Comparison of ENCODE assay signal across 14 cellular contexts in the genomic region with DNA sequence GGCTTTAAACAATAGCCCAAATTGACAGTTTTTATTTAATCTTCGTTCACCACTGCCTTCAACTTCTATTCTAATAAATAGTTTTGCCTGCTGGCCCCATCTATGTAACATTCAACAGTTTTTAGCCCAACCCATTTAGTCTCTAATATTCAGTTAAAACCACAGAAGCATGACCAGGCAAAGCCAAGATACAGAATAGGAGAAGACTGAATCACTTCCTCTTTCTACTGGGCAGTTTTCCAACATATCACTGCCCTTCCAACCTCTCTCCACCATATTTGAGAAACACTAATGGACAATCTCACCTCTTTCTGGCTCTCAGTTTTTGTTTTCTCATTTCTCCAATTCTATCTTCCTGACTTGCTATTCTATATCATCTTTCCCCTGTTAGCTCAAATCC.
DNase-seq lines count a peak whose midpoint lies in the region; ATAC-seq and TF ChIP-seq lines count a peak whose summit lies in the region.
"Had no signal": no experiment of that assay in that cellular context is flagged by ENCODE, and none has a peak within 500 bp of the region (broad histone marks: within the 10 kb centered on the region; RNA-seq: fewer than 3 reads in every experiment).

No MANE protein-coding gene starts in this region.

- BruUV-seq in mammary epithelial cell (replicated peaks; lab: Mats Ljungman, UMichigan) = no TSS peak

- no peaks in the 10 kb centered on the region for H3K4me1 Mint-ChIP-seq in activated CD4-positive, alpha-beta T cell treated with anti-CD3 and anti-CD28 coated beads for 36 hours
- H3K4me1 Mint-ChIP-seq in activated T-cell treated with anti-CD3 and anti-CD28 coated beads, Interleukin-2, amount 50 U/mL, for 24 hours (ENCODE audit: low read depth) = no peaks in the 10 kb centered on the region
- H3K4me1 Mint-ChIP-seq: GM23338, memory B cell had no signal

- dilution Hi-C loops in mammary epithelial cell (cut with HindIII; ENCODE audit: low sequenced_read_pairs) = no loop called here

- H3K9me3 Mint-ChIP-seq in activated CD4-positive, alpha-beta T cell treated with anti-CD3 and anti-CD28 coated beads for 36 hours (ENCODE audit: low read depth) = peaks cover 11% of the 10 kb centered on the region
- peaks cover 2% of the 10 kb centered on the region for H3K9me3 Mint-ChIP-seq in activated T-cell treated with anti-CD3 and anti-CD28 coated beads, Interleukin-2, amount 50 U/mL, for 24 hours
- H3K9me3 Mint-ChIP-seq: GM23338 had no signal

- CTCF ChIA-PET in mammary epithelial cell (lab: Charles Lee; ENCODE audit: low non-redundant PET) = interaction anchor here (0.7 kb wide), 1 partner anchor 10 kb away, joined by 8 read pairs; no protein-coding TSS in a partner anchor
- CTCF ChIA-PET in activated CD4-positive, alpha-beta T cell treated with anti-CD3 and anti-CD28 coated beads for 36 hours (lab: Charles Lee) = no interaction called here

- no peak overlapping the region for H3K27ac Mint-ChIP-seq in activated CD4-positive, alpha-beta T cell treated with anti-CD3 and anti-CD28 coated beads for 36 hours
- no peak overlapping the region for H3K27ac Mint-ChIP-seq in activated T-cell treated with anti-CD3 and anti-CD28 coated beads, Interleukin-2, amount 50 U/mL, for 24 hours
- H3K27ac Mint-ChIP-seq: GM23338, memory B cell had no signal

- H3K79me2 ChIP-seq in mammary epithelial cell (ENCODE audit: insufficient read depth, low read length) = no peaks in the 10 kb centered on the region
- no peaks in the 10 kb centered on the region for H3K79me2 ChIP-seq in osteoblast (ENCODE audit: insufficient read depth, low read length)

- POLR2A ChIA-PET in activated CD4-positive, alpha-beta T cell treated with anti-CD3 and anti-CD28 coated beads for 36 hours (lab: Charles Lee) = no interaction called here

- H4K20me1 ChIP-seq in mammary epithelial cell (ENCODE audit: insufficient read depth, low read length) (no peaks in the 10 kb centered on the region), osteoblast (ENCODE audit: insufficient read depth, low read length) (no peaks in the 10 kb centered on the region)

- no peak overlapping the region for H3K9ac ChIP-seq in mammary epithelial cell (ENCODE audit: insufficient read depth, low read length)

- 6% methylated on average over 1 of the region's 1 CpG for WGBS in mammary epithelial cell (ENCODE audit: low coverage, missing lambda C conversion rate)

- no peak for ATAC-seq in activated CD4-positive, alpha-beta T cell treated with anti-CD3 and anti-CD28 coated beads for 36 hours
- ATAC-seq in HG02938 (IDR thresholded peaks at IDR 0.05; ENCODE audit: unreplicated experiment) = no peak
- ATAC-seq: GM23338 had no signal

- H3K27me3 ChIP-seq in mammary epithelial cell (ENCODE audit: insufficient read depth, low read length) (no peaks in the 10 kb centered on the region), osteoblast (ENCODE audit: insufficient read depth, low read length) (no peaks in the 10 kb centered on the region), ascending aorta (no peaks in the 10 kb centered on the region)
- H3K27me3 ChIP-seq: Peyer's patch had no signal

- no peak overlapping the region for H3K4me3 ChIP-seq in mammary epithelial cell (replicated peaks in 1 of 3; ENCODE audit: insufficient read depth in 1 of 3, low read depth in 2 of 3, low read length in 3 of 3)
- H3K4me3 ChIP-seq in osteoblast (ENCODE audit: insufficient read depth, low read length) = no peak overlapping the region
- no peak overlapping the region for H3K4me3 ChIP-seq in ascending aorta
- H3K4me3 ChIP-seq: GM23338, Peyer's patch had no signal

- no peaks in the 10 kb centered on the region for H3K36me3 ChIP-seq in mammary epithelial cell (ENCODE audit: insufficient read depth, low read length)
- no peaks in the 10 kb centered on the region for H3K36me3 ChIP-seq in osteoblast (ENCODE audit: insufficient read depth, low read length)
- no peaks in the 10 kb centered on the region for H3K36me3 ChIP-seq in ascending aorta
- H3K36me3 ChIP-seq: Peyer's patch had no signal

- H3K9me3 ChIP-seq in mammary epithelial cell (replicated peaks; ENCODE audit: insufficient read depth, low read length) (peaks cover 2% of the 10 kb centered on the region), osteoblast (ENCODE audit: low read depth, low read length) (no peaks in the 10 kb centered on the region), ascending aorta (no peaks in the 10 kb centered on the region)
- H3K9me3 ChIP-seq: Peyer's patch had no signal

- H3K4me1 ChIP-seq in mammary epithelial cell (ENCODE audit: insufficient read depth, low read length) (peaks cover 27% of the 10 kb centered on the region), osteoblast (ENCODE audit: insufficient read depth, low read length) (no peaks in the 10 kb centered on the region), ascending aorta (no peaks in the 10 kb centered on the region)
- H3K4me1 ChIP-seq: Peyer's patch had no signal

- H3K27me3 Mint-ChIP-seq in activated CD4-positive, alpha-beta T cell treated with anti-CD3 and anti-CD28 coated beads for 36 hours = no peaks in the 10 kb centered on the region
- no peaks in the 10 kb centered on the region for H3K27me3 Mint-ChIP-seq in activated T-cell treated with anti-CD3 and anti-CD28 coated beads, Interleukin-2, amount 50 U/mL, for 24 hours
- H3K27me3 Mint-ChIP-seq: memory B cell had no signal

- H3K36me3 Mint-ChIP-seq in activated CD4-positive, alpha-beta T cell treated with anti-CD3 and anti-CD28 coated beads for 36 hours (ENCODE audit: low read depth) = no peaks in the 10 kb centered on the region
- H3K36me3 Mint-ChIP-seq in activated T-cell treated with anti-CD3 and anti-CD28 coated beads, Interleukin-2, amount 50 U/mL, for 24 hours (ENCODE audit: low read depth) = no peaks in the 10 kb centered on the region
- H3K36me3 Mint-ChIP-seq: memory B cell had no signal

- no peak for TF ChIP-seq CTCF in mammary epithelial cell (conservative IDR thresholded peaks at IDR 0.05 in 1 of 2, IDR thresholded peaks at IDR 0.05 in 1 of 2; ENCODE audit: extremely low read depth in 1 of 2, insufficient read depth in 1 of 2, low read depth in 1 of 2, low read length in 2 of 2)
- TF ChIP-seq CTCF in osteoblast (IDR thresholded peaks at IDR 0.05; ENCODE audit: extremely low read depth, low read depth, low read length) = no peak
- TF ChIP-seq CTCF in ascending aorta (IDR thresholded peaks at IDR 0.05) = no peak

- H3K27ac ChIP-seq in mammary epithelial cell (ENCODE audit: insufficient read depth, low read depth, low read length) = peak overlapping the region; percentile 66
- no peak overlapping the region for H3K27ac ChIP-seq in osteoblast (ENCODE audit: low read depth, low read length)
- H3K27ac ChIP-seq in ascending aorta = no peak overlapping the region
- H3K27ac ChIP-seq: Peyer's patch had no signal

- H2AFZ ChIP-seq in mammary epithelial cell (ENCODE audit: low read depth, low read length) (peak overlapping the region; percentile 50), osteoblast (ENCODE audit: low read length) (no peak overlapping the region)
- H2AFZ ChIP-seq: GM23338 had no signal

- peak overlapping the region; percentile 44 for H3K4me2 ChIP-seq in mammary epithelial cell (ENCODE audit: insufficient read depth, low read depth, low read length)
- no peak overlapping the region for H3K4me2 ChIP-seq in osteoblast (ENCODE audit: insufficient read depth, low read length)
- H3K4me2 ChIP-seq: GM23338 had no signal

- DNase-seq in GM04503 (ENCODE audit: low read depth) = peak; percentile 71
- peak; percentile 80 to 92 for DNase-seq in NOMO-1 (lab: John Stamatoyannopoulos, UW; ENCODE audit: unreplicated experiment in 2 of 2)
- peak; percentile 91 for DNase-seq in mammary epithelial cell
- DNase-seq in osteoblast (ENCODE audit: insufficient read length, low spot score, missing footprints) = peak; percentile 58
- DNase-seq in activated CD4-positive, alpha-beta T cell treated with anti-CD3 and anti-CD28 coated beads for 36 hours = no peak
- DNase-seq in ascending aorta (ENCODE audit: low spot score in 2 of 2) = no peak
- DNase-seq in activated T-cell treated with anti-CD3 and anti-CD28 coated beads, Interleukin-2, amount 50 U/mL, for 24 hours = no peak
- DNase-seq: amniotic stem cell, DMS79, NCI-H1092 treated with DMSO at 0.1 percent for 48 hours, Peyer's patch had no signal

- in situ Hi-C loops in mammary epithelial cell (cut with MboI; ENCODE audit: low sequenced_read_pairs in 2 of 2) = no loop called here

- intact Hi-C loops in mammary epithelial cell (cut with micrococcal nuclease) = loop anchor here (1.0 kb wide), 1 partner anchor 24 kb away; no protein-coding TSS in a partner anchor
- intact Hi-C loops in activated CD4-positive, alpha-beta T cell treated with anti-CD3 and anti-CD28 coated beads for 36 hours (cut with DNase I, micrococcal nuclease) = no loop called here
- intact Hi-C loops in ascending aorta (cut with DNase I) = no loop called here

- H3K4me3 Mint-ChIP-seq in activated CD4-positive, alpha-beta T cell treated with anti-CD3 and anti-CD28 coated beads for 36 hours = no peak overlapping the region
- H3K4me3 Mint-ChIP-seq in activated T-cell treated with anti-CD3 and anti-CD28 coated beads, Interleukin-2, amount 50 U/mL, for 24 hours = no peak overlapping the region
- H3K4me3 Mint-ChIP-seq: GM23338, memory B cell had no signal

Comparison
In these comparisons a context has a peak if more than half of its experiments do, and no peak if none do; other contexts are left out.
1. DNase-seq: peak in GM04503 (single experiment), NOMO-1 (2 of 2), mammary epithelial cell (single experiment) and osteoblast (single experiment); none in activated CD4-positive, alpha-beta T cell treated with anti-CD3 and anti-CD28 coated beads for 36 hours (single experiment), ascending aorta (0 of 2) and activated T-cell treated with anti-CD3 and anti-CD28 coated beads, Interleukin-2, amount 50 U/mL, for 24 hours (single experiment).